In the genomic region with DNA sequence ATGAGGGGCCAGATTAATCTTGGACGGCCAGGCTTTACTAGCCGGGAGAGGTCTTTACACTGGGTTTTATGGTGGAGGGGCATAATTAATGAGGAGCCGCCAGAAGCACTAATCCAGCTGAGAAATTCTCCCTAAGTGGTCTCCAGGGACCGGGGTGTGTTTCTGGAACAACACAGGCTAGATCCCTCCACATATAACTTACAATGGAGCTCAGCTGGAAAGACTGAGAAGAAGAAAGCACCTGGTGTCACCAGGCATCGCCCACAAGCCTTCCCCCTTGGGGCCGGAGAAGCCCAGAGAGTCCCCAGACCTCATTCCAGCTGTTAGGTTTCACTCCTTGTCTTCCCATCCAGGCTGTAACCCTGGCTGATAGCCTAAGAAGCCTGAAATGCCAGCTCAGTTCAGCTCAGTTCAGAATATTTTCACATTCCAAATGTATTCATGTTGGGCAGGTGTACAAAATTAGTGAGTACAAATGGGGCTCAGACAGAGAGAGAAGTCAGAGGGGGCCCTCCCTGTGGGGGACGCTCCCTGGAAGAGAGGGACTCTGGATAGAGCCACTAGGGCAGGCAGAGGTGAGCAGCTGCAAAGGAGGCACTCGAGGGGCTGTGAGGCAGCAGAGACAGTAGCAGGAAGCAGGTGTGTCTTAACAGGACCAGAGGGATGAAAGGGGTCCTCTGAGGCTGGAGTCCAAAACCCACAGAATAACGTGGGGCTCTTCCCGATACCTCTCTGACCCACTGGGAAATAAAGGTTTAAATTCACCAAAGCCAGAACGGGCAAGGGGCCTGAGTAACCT, we compare ENCODE assay signal across 21 cellular contexts.
DNase-seq lines count a peak whose midpoint lies in the region; ATAC-seq and TF ChIP-seq lines count a peak whose summit lies in the region.
"Had no signal": no experiment of that assay in that cellular context is flagged by ENCODE, and none has a peak within 500 bp of the region (broad histone marks: within the 10 kb centered on the region; RNA-seq: fewer than 3 reads in every experiment).

No MANE protein-coding gene starts in this region.

- DNase-seq in ELF-1 (ENCODE audit: low read depth, low spot score) (peak; percentile 28), NCI-H1092 (lab: John Stamatoyannopoulos, UW) (peak; percentile 38), NCI-H69 (lab: John Stamatoyannopoulos, UW) (peak; percentile 98), nephron progenitor cell (peak; percentile 31), germinal center (ENCODE audit: low spot score) (no peak), Ammon's horn (ENCODE audit: low spot score) (no peak)
- DNase-seq: activated CD8-positive, alpha-beta memory T cell treated with anti-CD3 and anti-CD28 coated beads for 24 hours; activated T-cell treated with anti-CD3 and anti-CD28 coated beads, Interleukin-2, amount 50 U/mL, for 4 hours; foreskin fibroblast; GDM1; hypothalamus; KG1; lower lobe of right lung; NCI-H2227 treated with DMSO at 0.1 percent for 48 hours; nucleus accumbens; right cardiac atrium; stimulated activated CD4-positive, alpha-beta T cell treated with anti-CD3 and anti-CD28 coated beads, Interleukin-12 subunit alpha, Interleukin-12 subunit beta, amount 100 ng/mL, for 4 hours; stomach; upper lobe of left lung had no signal

- H3K9me3 Mint-ChIP-seq in nephron progenitor cell: no peaks in the 10 kb centered on the region
- H3K9me3 Mint-ChIP-seq: activated T-cell treated with anti-CD3 and anti-CD28 coated beads, Interleukin-2, amount 50 U/mL, for 4 hours had no signal

- no peak for TF ChIP-seq CTCF in nephron progenitor cell (IDR thresholded peaks at IDR 0.05)

- H3K27me3 Mint-ChIP-seq in nephron progenitor cell (ENCODE audit: low read depth, poor library complexity): peaks cover 45% of the 10 kb centered on the region

- H3K36me3 Mint-ChIP-seq in nephron progenitor cell (ENCODE audit: low read depth): no peaks in the 10 kb centered on the region
- H3K36me3 Mint-ChIP-seq: activated naive CD8-positive, alpha-beta T cell had no signal

- no peak for ATAC-seq in GM19324 (IDR thresholded peaks at IDR 0.05; ENCODE audit: low FRiP score, unreplicated experiment)
- ATAC-seq: activated T-cell treated with anti-CD3 and anti-CD28 coated beads, Interleukin-2, amount 50 U/mL, for 4 hours; lower lobe of right lung; right cardiac atrium had no signal

- H3K4me3 Mint-ChIP-seq in nephron progenitor cell: no peak overlapping the region
- H3K4me3 Mint-ChIP-seq: activated naive CD8-positive, alpha-beta T cell; activated T-cell treated with anti-CD3 and anti-CD28 coated beads, Interleukin-2, amount 50 U/mL, for 4 hours had no signal

- H3K4me1 Mint-ChIP-seq in nephron progenitor cell: peaks cover 45% of the 10 kb centered on the region

- no peak overlapping the region for H3K27ac Mint-ChIP-seq in nephron progenitor cell
- H3K27ac Mint-ChIP-seq: activated naive CD8-positive, alpha-beta T cell had no signal

Comparison
In these comparisons a context has a peak if more than half of its experiments do, and no peak if none do; other contexts are left out.
1. DNase-seq: peak in ELF-1 (single experiment), NCI-H1092 (single experiment), NCI-H69 (single experiment) and nephron progenitor cell (single experiment); none in germinal center (single experiment) and Ammon's horn (single experiment).